Comparison of ENCODE assay signal across 24 cellular contexts in genomic region chr19:4618019-4618418, GRCh38. TPM values are rescaled to one million over a fixed set of nuclear protein-coding genes. Genes with fewer than 3 reads are reported as not detected.
DNase-seq lines count a peak whose midpoint lies in the region; ATAC-seq, FAIRE-seq and TF ChIP-seq lines count a peak whose summit lies in the region.
"Had no signal": no experiment of that assay in that cellular context is flagged by ENCODE, and none has a peak within 500 bp of the region (broad histone marks: within the 10 kb centered on the region; RNA-seq: fewer than 3 reads in every experiment).

No MANE protein-coding gene starts in this region.

- in situ Hi-C loops in K562 (cut with MboI) = no loop called here

- intact Hi-C loops in K562 (cut with micrococcal nuclease) = no loop called here
- intact Hi-C loops in CD4-positive, alpha-beta T cell (cut with DNase I, micrococcal nuclease) = no loop called here

- no peak for TF ChIP-seq RAD21 in K562 (CRISPR knock-in tag; conservative IDR thresholded peaks at IDR 0.05 in 1 of 2, IDR thresholded peaks at IDR 0.05 in 1 of 2)

- H3K4me3 Mint-ChIP-seq in CD4-positive, alpha-beta T cell = no peak overlapping the region
- H3K4me3 Mint-ChIP-seq: CD4-positive, CD25-positive, alpha-beta regulatory T cell; CD8-positive, alpha-beta memory T cell had no signal

- TF ChIP-seq CTCF in K562 (IDR thresholded peaks at IDR 0.05 in 2 of 3, conservative IDR thresholded peaks at IDR 0.05 in 1 of 3; ENCODE audit: insufficient read depth in 2 of 3, low read depth in 1 of 3, low read length in 3 of 3) = no peak
- TF ChIP-seq CTCF in osteoblast (IDR thresholded peaks at IDR 0.05; ENCODE audit: extremely low read depth, low read depth, low read length) = no peak
- TF ChIP-seq CTCF in CD4-positive, alpha-beta T cell (IDR thresholded peaks at IDR 0.05) = no peak

- no peak overlapping the region for H3K27ac ChIP-seq in BLaER1 treated with 17β-estradiol and CSF1 and Interleukin-3, amounts not matched to agents 10 nM and 100 nM
- no peak overlapping the region for H3K27ac ChIP-seq in K562 (ENCODE audit: extremely low read depth, low read depth, low read length)
- no peak overlapping the region for H3K27ac ChIP-seq in osteoblast (ENCODE audit: low read depth, low read length)
- no peak overlapping the region for H3K27ac ChIP-seq in CD4-positive, alpha-beta T cell (ENCODE audit: low read depth, low read length)
- H3K27ac ChIP-seq: C4-2B, GM23248 had no signal

- BruUV-seq in K562 (replicated peaks; lab: Mats Ljungman, UMichigan) = no TSS peak

- no peak overlapping the region for H3K4me3 ChIP-seq in BLaER1 treated with 17β-estradiol and CSF1 and Interleukin-3, amounts not matched to agents 10 nM and 100 nM
- H3K4me3 ChIP-seq in K562 (no peak overlapping the region), osteoblast (ENCODE audit: insufficient read depth, low read length) (no peak overlapping the region)
- H3K4me3 ChIP-seq: A549, GM23248 had no signal

- 13% methylated on average over 3 of the region's 6 CpGs for WGBS in K562 (ENCODE audit: insufficient coverage, low coverage, missing lambda C conversion rate)

- peak overlapping the region in 6 of 11 experiments; percentile 23 to 55 (median 34); a peak in 12 of 22 replicates for H3K4me2 ChIP-seq in BLaER1 treated with 17β-estradiol and CSF1 and Interleukin-3, amounts not matched to agents 10 nM and 100 nM
- no peak overlapping the region for H3K4me2 ChIP-seq in K562 (ENCODE audit: insufficient read depth, low read length)
- H3K4me2 ChIP-seq in osteoblast (ENCODE audit: insufficient read depth, low read length) = no peak overlapping the region
- H3K4me2 ChIP-seq: A549 had no signal

- POLR2A ChIA-PET in K562 (lab: Yijun Ruan, JAX) = interaction anchor here (1.1 kb wide), 1 partner anchor 51 kb away, joined by 4 read pairs; no protein-coding TSS in a partner anchor
- POLR2A ChIA-PET in CD4-positive, alpha-beta T cell (lab: Charles Lee) = no interaction called here

- no peak for FAIRE-seq in K562 (lab: Jason Lieb, UNC)
- FAIRE-seq: A549, D721Med, GM12891, GM19239, H1 had no signal

- H2AFZ ChIP-seq in K562 (ENCODE audit: low read depth, low read length) = no peak overlapping the region
- H2AFZ ChIP-seq in osteoblast (ENCODE audit: low read length) = no peak overlapping the region
- H2AFZ ChIP-seq: GM23248 had no signal

- H3K79me2 ChIP-seq in K562 (ENCODE audit: control insufficient read depth, insufficient read depth, low read length) (no peaks in the 10 kb centered on the region), osteoblast (ENCODE audit: insufficient read depth, low read length) (no peaks in the 10 kb centered on the region)

- TF ChIP-seq POLR2A in K562 (conservative IDR thresholded peaks at IDR 0.05) = no peak

- H3K9me1 ChIP-seq in K562 (ENCODE audit: control insufficient read depth, insufficient read depth, low read length) = no peaks in the 10 kb centered on the region

- no peak for ATAC-seq in K562
- ATAC-seq in CD4-positive, alpha-beta T cell (ENCODE audit: poor library complexity) = no peak

- no peak overlapping the region; a peak in 2 of 22 replicates for H3K9ac ChIP-seq in BLaER1 treated with 17β-estradiol and CSF1 and Interleukin-3, amounts not matched to agents 10 nM and 100 nM
- H3K9ac ChIP-seq in K562 (ENCODE audit: insufficient read depth in 1 of 2, low read depth in 2 of 2, low read length in 2 of 2) = peak overlapping the region in 1 of 2 experiments; percentile 2; a peak in 1 of 4 replicates
- H3K9ac ChIP-seq: GM23248 had no signal

- no peaks in the 10 kb centered on the region for H3K36me3 Mint-ChIP-seq in CD4-positive, alpha-beta T cell (ENCODE audit: low read depth)
- H3K36me3 Mint-ChIP-seq: CD4-positive, CD25-positive, alpha-beta regulatory T cell; CD8-positive, alpha-beta memory T cell had no signal

- H4K20me1 ChIP-seq in BLaER1 treated with 17β-estradiol and CSF1 and Interleukin-3, amounts not matched to agents 10 nM and 100 nM = no peaks in the 10 kb centered on the region
- H4K20me1 ChIP-seq in K562 (replicated peaks; ENCODE audit: control insufficient read depth, insufficient read depth, low read length) = no peaks in the 10 kb centered on the region
- no peaks in the 10 kb centered on the region for H4K20me1 ChIP-seq in osteoblast (ENCODE audit: insufficient read depth, low read length)

- DNase-seq in K562 (ENCODE audit: extremely low read depth in 1 of 4, low spot score in 3 of 4) (no peak), osteoblast (ENCODE audit: insufficient read length, low spot score, missing footprints) (peak; percentile 13), NCI-H526 (lab: John Stamatoyannopoulos, UW) (no peak)
- DNase-seq in CD4-positive, alpha-beta T cell = no peak
- no peak for DNase-seq in stimulated activated CD4-positive, alpha-beta T cell treated with anti-CD3 and anti-CD28 coated beads, Interleukin-12 subunit alpha, Interleukin-12 subunit beta, amount 100 ng/mL, for 4 hours
- DNase-seq: 8988T; ACHN; AML-193; BE2C; CD4-positive, CD25-positive, alpha-beta regulatory T cell; CD8-positive, alpha-beta memory T cell; DMS 273 treated with DMSO at 0.1 percent for 48 hours; DMS79 treated with DMSO at 0.1 percent for 48 hours; GF-D8; GM23248; H7; HCEC 1CT had no signal

- H3K36me3 ChIP-seq in BLaER1 treated with 17β-estradiol and CSF1 and Interleukin-3, amounts not matched to agents 10 nM and 100 nM = no peaks in the 10 kb centered on the region
- H3K36me3 ChIP-seq in K562 (ENCODE audit: control insufficient read depth, insufficient read depth, low read length) (no peaks in the 10 kb centered on the region), osteoblast (ENCODE audit: insufficient read depth, low read length) (no peaks in the 10 kb centered on the region)
- H3K36me3 ChIP-seq: BE2C had no signal

- H3K27me3 ChIP-seq in BLaER1 treated with 17β-estradiol and CSF1 and Interleukin-3, amounts not matched to agents 10 nM and 100 nM = no peaks in the 10 kb centered on the region
- H3K27me3 ChIP-seq in K562 (ENCODE audit: control insufficient read depth in 2 of 2, insufficient read depth in 2 of 2, low read length in 2 of 2) = no peaks in the 10 kb centered on the region; a peak in 1 of 5 replicates
- peaks cover 18% of the 10 kb centered on the region for H3K27me3 ChIP-seq in osteoblast (ENCODE audit: insufficient read depth, low read length)
- H3K27me3 ChIP-seq in CD4-positive, alpha-beta T cell (ENCODE audit: control insufficient read depth, insufficient read depth, low read length) = peaks cover 8% of the 10 kb centered on the region
- H3K27me3 ChIP-seq: BE2C had no signal

- peaks cover 26% of the 10 kb centered on the region for H3K27me3 Mint-ChIP-seq in CD4-positive, alpha-beta T cell

- H3K27ac Mint-ChIP-seq in CD4-positive, alpha-beta T cell = no peak overlapping the region
- H3K27ac Mint-ChIP-seq: CD4-positive, CD25-positive, alpha-beta regulatory T cell had no signal

- no peak for TF ChIP-seq EP300 in K562 (IDR thresholded peaks at IDR 0.05; ENCODE audit: low read length)

- CTCF ChIA-PET in K562 (lab: Yijun Ruan, JAX; ENCODE audit: low intra/inter-chr PET ratio) = no interaction called here
- CTCF ChIA-PET in CD4-positive, alpha-beta T cell (lab: Charles Lee) = no interaction called here

- no peaks in the 10 kb centered on the region for H3K4me1 Mint-ChIP-seq in CD4-positive, alpha-beta T cell (ENCODE audit: low read depth)
- H3K4me1 Mint-ChIP-seq: CD4-positive, CD25-positive, alpha-beta regulatory T cell; CD8-positive, alpha-beta memory T cell had no signal

- peaks cover 20 to 52% (median 42%) of the 10 kb centered on the region in 10 experiments for H3K4me1 ChIP-seq in BLaER1 treated with 17β-estradiol and CSF1 and Interleukin-3, amounts not matched to agents 10 nM and 100 nM
- H3K4me1 ChIP-seq in K562 (replicated peaks in 1 of 2; ENCODE audit: control insufficient read depth in 2 of 2, insufficient read depth in 2 of 2, low read length in 2 of 2) (peaks cover 5 to 6% of the 10 kb centered on the region in 2 experiments; a peak in 4 of 5 replicates), osteoblast (ENCODE audit: insufficient read depth, low read length) (no peaks in the 10 kb centered on the region)

- H3K9me3 Mint-ChIP-seq in CD4-positive, alpha-beta T cell = no peaks in the 10 kb centered on the region
- H3K9me3 Mint-ChIP-seq: CD8-positive, alpha-beta memory T cell had no signal

- H3K9me3 ChIP-seq in BLaER1 treated with 17β-estradiol and CSF1 and Interleukin-3, amounts not matched to agents 10 nM and 100 nM (replicated peaks in 1 of 11) = no peaks in the 10 kb centered on the region
- H3K9me3 ChIP-seq in K562 (replicated peaks; ENCODE audit: control insufficient read depth, insufficient read depth, low read depth, low read length) = no peaks in the 10 kb centered on the region
- H3K9me3 ChIP-seq in osteoblast (ENCODE audit: low read depth, low read length) = no peaks in the 10 kb centered on the region
- H3K9me3 ChIP-seq in CD4-positive, alpha-beta T cell (ENCODE audit: control insufficient read depth, low read length) = no peaks in the 10 kb centered on the region
- H3K9me3 ChIP-seq: A549, BE2C had no signal

RNA-seq across cellular contexts. Expression of gene TNFAIP8L1, which starts 21.3 kb away (rescaled TPM):
- total RNA-seq in K562 (2011; cell fraction: chromatin; rRNA removed; ENCODE audit: low replicate concordance) = 10.7 and 24.6 TPM in 2 replicates
- total RNA-seq in K562 (2011; cell fraction: nucleolus; rRNA removed) = 13.8 and 17.5 TPM in 2 replicates
- 10.7 and 12.8 TPM in 2 replicates for total RNA-seq in K562 (2011; cell fraction: nucleoplasm; rRNA removed)
- total RNA-seq in K562 (2014; rRNA removed) = 4.0 and 4.4 TPM in 2 replicates
- total RNA-seq in K562 (2014; rRNA removed; fragmentation: Illumina TruSeq; extraction: Trizol) = 4.3 and 4.6 TPM in 2 replicates
- 4.9 and 5.4 TPM in 2 replicates for total RNA-seq in K562 (2015; rRNA removed; fragmentation: Illumina TruSeq; extraction: Trizol)
- total RNA-seq in K562 (2021) = 6.5 and 9.3 TPM in 2 replicates
- polyA plus RNA-seq in K562 (2011; rRNA removed) = 5.7 and 8.0 TPM in 2 replicates
- polyA plus RNA-seq in K562 (2011; cell fraction: cytosol; rRNA removed) = 8.2 and 15.6 TPM in 2 replicates
- 3.0 and 4.8 TPM in 2 replicates for polyA plus RNA-seq in K562 (2011; cell fraction: nucleus; rRNA removed)
- 7.6 and 10.7 TPM in 2 replicates for polyA plus RNA-seq in K562 (2012)
- 6.6 and 7.3 TPM in 2 replicates for polyA plus RNA-seq in K562 (2014; fragmentation: Illumina TruSeq; extraction: Trizol)
- polyA plus RNA-seq in K562 (2014; fragmentation: Nextera tagmentation; extraction: Ambion mirVana) = 1 to 10 TPM in 1 of 2 experiments, under 1 TPM in 1; 0.69 to 1.0 TPM
- 6.8 and 7.3 TPM in 2 replicates for polyA plus RNA-seq in K562 (2014; rRNA removed)
- polyA minus RNA-seq in K562 (2011; rRNA and poly(A)+ RNA removed) = 4.5 and 8.6 TPM in 2 replicates
- polyA minus RNA-seq in K562 (2011; cell fraction: cytosol; rRNA and poly(A)+ RNA removed) = 4.7 and 6.4 TPM in 2 replicates
- 3.0 and 4.6 TPM in 2 replicates for polyA minus RNA-seq in K562 (2011; cell fraction: nucleus; rRNA and poly(A)+ RNA removed)
- total RNA-seq in osteoblast = 1.8 TPM in 2 replicates
- 1 to 10 TPM; 4.4 to 5.1 TPM for total RNA-seq in CD4-positive, alpha-beta T cell

RNA-seq across cellular contexts. Expression of gene MYDGF, which starts 52.1 kb away (rescaled TPM):
- total RNA-seq in K562 (2011; cell fraction: chromatin; rRNA removed; ENCODE audit: low replicate concordance) = 55.1 and 137 TPM in 2 replicates
- 204 and 212 TPM in 2 replicates for total RNA-seq in K562 (2011; cell fraction: nucleolus; rRNA removed)
- total RNA-seq in K562 (2011; cell fraction: nucleoplasm; rRNA removed) = 127 and 144 TPM in 2 replicates
- total RNA-seq in K562 (2014; rRNA removed) (131 and 143 TPM in 2 replicates), K562 (2014; rRNA removed; fragmentation: Illumina TruSeq; extraction: Trizol) (52.2 and 67.5 TPM in 2 replicates), K562 (2015; rRNA removed; fragmentation: Illumina TruSeq; extraction: Trizol) (81.6 and 83.0 TPM in 2 replicates), K562 (2021) (91.5 and 96.7 TPM in 2 replicates), osteoblast (152 and 161 TPM in 2 replicates)
- polyA plus RNA-seq in K562 (2011; rRNA removed) (82.1 and 86.0 TPM in 2 replicates), K562 (2014; fragmentation: Illumina TruSeq; extraction: Trizol) (60.5 and 66.6 TPM in 2 replicates), K562 (2014; fragmentation: Nextera tagmentation; extraction: Ambion mirVana) (10 to 100 TPM in 1 of 2 experiments, 1 to 10 TPM in 1; 4.2 to 12.6 TPM), K562 (2014; rRNA removed) (141 and 166 TPM in 2 replicates)
- 118 and 186 TPM in 2 replicates for polyA plus RNA-seq in K562 (2011; cell fraction: cytosol; rRNA removed)
- 46.8 and 51.5 TPM in 2 replicates for polyA plus RNA-seq in K562 (2011; cell fraction: nucleus; rRNA removed)
- 164 and 292 TPM in 2 replicates for polyA plus RNA-seq in K562 (2012)
- polyA minus RNA-seq in K562 (2011; rRNA and poly(A)+ RNA removed) = 17.9 and 26.4 TPM in 2 replicates
- 32.6 and 58.7 TPM in 2 replicates for polyA minus RNA-seq in K562 (2011; cell fraction: cytosol; rRNA and poly(A)+ RNA removed)
- polyA minus RNA-seq in K562 (2011; cell fraction: nucleus; rRNA and poly(A)+ RNA removed) = 14.4 and 24.1 TPM in 2 replicates
- 10 to 100 TPM; 22.0 to 23.0 TPM for total RNA-seq in CD4-positive, alpha-beta T cell

RNA-seq across cellular contexts. Expression of gene SEMA6B, which starts 58.5 kb away (rescaled TPM):
- 3.4 and 12.9 TPM in 2 replicates for total RNA-seq in K562 (2011; cell fraction: chromatin; rRNA removed; ENCODE audit: low replicate concordance)
- 12.9 and 13.2 TPM in 2 replicates for total RNA-seq in K562 (2011; cell fraction: nucleolus; rRNA removed)
- 9.3 and 10.5 TPM in 2 replicates for total RNA-seq in K562 (2011; cell fraction: nucleoplasm; rRNA removed)
- total RNA-seq in K562 (2014; rRNA removed) = 2.5 and 2.7 TPM in 2 replicates
- total RNA-seq in K562 (2014; rRNA removed; fragmentation: Illumina TruSeq; extraction: Trizol) = 0.57 and 0.65 TPM in 2 replicates
- total RNA-seq in K562 (2015; rRNA removed; fragmentation: Illumina TruSeq; extraction: Trizol) = 0.83 and 1.1 TPM in 2 replicates
- 3.7 and 4.6 TPM in 2 replicates for total RNA-seq in K562 (2021)
- 2.6 and 4.9 TPM in 2 replicates for polyA plus RNA-seq in K562 (2011; rRNA removed)
- polyA plus RNA-seq in K562 (2011; cell fraction: cytosol; rRNA removed) = 6.8 and 8.8 TPM in 2 replicates
- polyA plus RNA-seq in K562 (2011; cell fraction: nucleus; rRNA removed) = 7.2 and 8.1 TPM in 2 replicates
- polyA plus RNA-seq in K562 (2012) = 1.3 and 1.6 TPM in 2 replicates
- polyA plus RNA-seq in K562 (2014; fragmentation: Illumina TruSeq; extraction: Trizol) = 1.4 and 2.7 TPM in 2 replicates
- not detected for polyA plus RNA-seq in K562 (2014; fragmentation: Nextera tagmentation; extraction: Ambion mirVana)
- 1.7 and 3.8 TPM in 2 replicates for polyA plus RNA-seq in K562 (2014; rRNA removed)
- polyA minus RNA-seq in K562 (2011; rRNA and poly(A)+ RNA removed) = 5.1 and 7.6 TPM in 2 replicates
- polyA minus RNA-seq in K562 (2011; cell fraction: cytosol; rRNA and poly(A)+ RNA removed) = 9.4 and 13.2 TPM in 2 replicates
- polyA minus RNA-seq in K562 (2011; cell fraction: nucleus; rRNA and poly(A)+ RNA removed) = 4.4 and 7.0 TPM in 2 replicates
- 0.29 and 0.36 TPM in 2 replicates for total RNA-seq in osteoblast
- under 1 TPM; 0.14 to 0.17 TPM for total RNA-seq in CD4-positive, alpha-beta T cell
- total RNA-seq: CD4-positive, CD25-positive, alpha-beta regulatory T cell; GM23248 had no signal
- polyA plus RNA-seq: CD4-positive, CD25-positive, alpha-beta regulatory T cell; CD8-positive, alpha-beta memory T cell; GM23248 had no signal

Comparison
In these comparisons a context has a peak if more than half of its experiments do, and no peak if none do; other contexts are left out.
1. H3K4me2 ChIP-seq: peak in BLaER1 treated with 17β-estradiol and CSF1 and Interleukin-3, amounts not matched to agents 10 nM and 100 nM (6 of 11); none in K562 (single experiment) and osteoblast (single experiment).